In the genomic region with DNA sequence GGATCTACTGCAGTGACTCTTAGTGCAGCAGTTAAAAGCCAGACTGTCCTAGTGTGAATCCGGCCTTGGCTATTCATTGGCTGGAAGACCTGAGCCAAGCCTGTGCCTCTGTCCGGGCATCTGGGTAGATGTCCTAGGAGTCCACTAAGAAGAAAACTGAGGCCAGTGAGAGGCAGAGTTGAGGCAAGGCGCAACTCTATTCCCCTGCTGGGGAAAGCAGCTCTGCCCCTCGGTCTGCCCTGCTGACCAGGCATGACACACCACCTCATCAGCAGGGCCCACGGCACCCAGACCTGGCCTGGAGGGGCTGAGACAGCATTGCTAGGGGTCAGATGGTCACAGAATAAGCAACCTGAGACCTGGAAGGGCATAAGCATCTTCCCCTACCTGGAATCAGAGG, we compare ENCODE assay signal across 18 cellular contexts. TPM values are rescaled to one million over a fixed set of nuclear protein-coding genes. Genes with fewer than 3 reads are reported as not detected.
DNase-seq lines count a peak whose midpoint lies in the region; ATAC-seq and TF ChIP-seq lines count a peak whose summit lies in the region.
"Had no signal": no experiment of that assay in that cellular context is flagged by ENCODE, and none has a peak within 500 bp of the region (broad histone marks: within the 10 kb centered on the region; RNA-seq: fewer than 3 reads in every experiment).

No MANE protein-coding gene starts in this region.

- no peak for TF ChIP-seq CTCF in HEK293 (tag by site-specific recombination; IDR thresholded peaks at IDR 0.05)
- no peak for TF ChIP-seq CTCF in Panc1 (IDR thresholded peaks at IDR 0.05)
- TF ChIP-seq CTCF in esophagus squamous epithelium (IDR thresholded peaks at IDR 0.05): no peak
- no peak for TF ChIP-seq CTCF in uterus (IDR thresholded peaks at IDR 0.05)

- H3K27me3 ChIP-seq in Panc1 (ENCODE audit: control insufficient read depth, insufficient read depth, low read length): no peaks in the 10 kb centered on the region
- peaks cover 0 to 14% (median 0%) of the 10 kb centered on the region in 4 donors for H3K27me3 ChIP-seq in esophagus squamous epithelium
- no peaks in the 10 kb centered on the region for H3K27me3 ChIP-seq in uterus
- H3K27me3 ChIP-seq in mesenchymal stem cell (ENCODE audit: control insufficient read depth in 1 of 2, insufficient read depth in 1 of 2, low read length in 2 of 2): peaks cover 6 to 8% of the 10 kb centered on the region in 2 experiments
- H3K27me3 ChIP-seq: heart left ventricle had no signal

- POLR2A ChIA-PET in HEK293 (lab: Yijun Ruan, JAX) (no interaction called here), Panc1 (lab: Charles Lee) (no interaction called here)

- no peak overlapping the region for H2AFZ ChIP-seq in mesenchymal stem cell (ENCODE audit: low read depth, low read length)

- 0 out of 2 replicates have a peak, but pooled peaks have one; percentile 28 for ATAC-seq in Panc1

- H3K4me1 ChIP-seq in HEK293 (ENCODE audit: control insufficient read depth, insufficient read depth, low read length) (no peaks in the 10 kb centered on the region; the same call in 1 of the 2 replicates), Panc1 (ENCODE audit: control insufficient read depth, insufficient read depth, low read length) (peaks cover 9% of the 10 kb centered on the region), esophagus squamous epithelium (peaks cover 0 to 7% (median 0%) of the 10 kb centered on the region in 3 donors), uterus (peaks cover 0 to 6% of the 10 kb centered on the region in 2 donors), mesenchymal stem cell (ENCODE audit: control insufficient read depth, insufficient read depth, low read depth, low read length) (peaks cover 2% of the 10 kb centered on the region)
- H3K4me1 ChIP-seq: heart left ventricle, prostate gland had no signal

- H3K9me3 ChIP-seq in HEK293 (ENCODE audit: control insufficient read depth, insufficient read depth, low read depth, low read length) (no peaks in the 10 kb centered on the region), Panc1 (ENCODE audit: control insufficient read depth, insufficient read depth, low read depth, low read length) (no peaks in the 10 kb centered on the region), esophagus squamous epithelium (no peaks in the 10 kb centered on the region), uterus (no peaks in the 10 kb centered on the region), mesenchymal stem cell (ENCODE audit: control insufficient read depth, low read length) (no peaks in the 10 kb centered on the region)
- H3K9me3 ChIP-seq: heart left ventricle, prostate gland had no signal

- H4K8ac ChIP-seq in mesenchymal stem cell (ENCODE audit: low read length): no peak overlapping the region

- DNase-seq in Panc1 (ENCODE audit: low read depth, low spot score): no peak
- no peak for DNase-seq in esophagus squamous epithelium (lab: John Stamatoyannopoulos, UW)
- DNase-seq in uterus: no peak
- no peak for DNase-seq in AG08396 (ENCODE audit: low spot score)
- DNase-seq in GOT3 (lab: John Stamatoyannopoulos, UW): no peak
- no peak for DNase-seq in mesenchymal stem cell
- DNase-seq: activated CD8-positive, alpha-beta memory T cell treated with anti-CD3 and anti-CD28 coated beads, Interleukin-2, amount 50 U/mL, for 48 hours; CD4-positive, alpha-beta T cell; DMS153; HFFc6; KBM-7; NCI-H1694 treated with DMSO at 0.1 percent for 48 hours; NCI-H526 treated with DMSO at 0.1 percent for 48 hours; SW 1271 had no signal

- H3K9ac ChIP-seq in mesenchymal stem cell (ENCODE audit: low read length): no peak overlapping the region

- in situ Hi-C loops in Panc1 (cut with HindIII; ENCODE audit: low pct_unique_long_range_greater_than_20kb, low sequenced_read_pairs): no loop called here

- H3K4me2 ChIP-seq in mesenchymal stem cell (ENCODE audit: low read length, poor library complexity, severe bottlenecking): no peak overlapping the region

- no TSS peak for BruUV-seq in Panc1 (replicated peaks; lab: Mats Ljungman, UMichigan)

- no peak overlapping the region for H4K91ac ChIP-seq in mesenchymal stem cell (ENCODE audit: low read length)

- no peak overlapping the region for H2BK12ac ChIP-seq in mesenchymal stem cell (ENCODE audit: low read length in 2 of 2)

- H2BK5ac ChIP-seq in mesenchymal stem cell (ENCODE audit: low read depth, low read length, poor library complexity, severe bottlenecking): no peak overlapping the region

- CTCF ChIA-PET in HEK293 (lab: Yijun Ruan, JAX) (interaction anchor here (0.6 to 2.6 kb wide), 2 partner anchors 16 to 154 kb away, joined by 4 to 18 read pairs; no protein-coding TSS in a partner anchor), Panc1 (lab: Charles Lee) (no interaction called here)

- H3K4me3 ChIP-seq in HEK293 (ENCODE audit: low read depth, low read length) (no peak overlapping the region), Panc1 (ENCODE audit: low read depth in 2 of 2, low read length in 2 of 2) (no peak overlapping the region), esophagus squamous epithelium (peak overlapping the region in 1 of 4 donors; percentile 43), uterus (no peak overlapping the region), mesenchymal stem cell (ENCODE audit: insufficient read depth in 1 of 2, low read depth in 1 of 2, low read length in 2 of 2) (peak overlapping the region in 1 of 2 experiments; percentile 57)
- H3K4me3 ChIP-seq: prostate gland, skin epidermis had no signal

- WGBS in esophagus squamous epithelium, 2 donors: 40 to 76% methylated on average over 2 to 3 of the region's 5 CpGs
- 88% methylated on average over 5 of the region's 5 CpGs for WGBS in mesenchymal stem cell

- H3K79me1 ChIP-seq in mesenchymal stem cell (replicated peaks; ENCODE audit: low read length, poor library complexity, severe bottlenecking): no peaks in the 10 kb centered on the region

- H3K27ac ChIP-seq in HEK293 (ENCODE audit: extremely low read depth, low read depth, low read length) (no peak overlapping the region), Panc1 (ENCODE audit: low read length) (no peak overlapping the region), esophagus squamous epithelium (peak overlapping the region in 3 of 4 donors; percentile 52 to 77 (median 64)), uterus (peak overlapping the region; percentile 9 to 19), mesenchymal stem cell (ENCODE audit: low read length, poor library complexity, severe bottlenecking) (no peak overlapping the region)
- H3K27ac ChIP-seq: heart left ventricle, prostate gland, skin epidermis had no signal

- no peak overlapping the region for H3K14ac ChIP-seq in mesenchymal stem cell (ENCODE audit: low read length in 2 of 2)

- H3K18ac ChIP-seq in mesenchymal stem cell (ENCODE audit: low read depth in 1 of 2, low read length in 2 of 2): no peak overlapping the region

- H2BK120ac ChIP-seq in mesenchymal stem cell (ENCODE audit: low read depth, low read length): no peak overlapping the region

- no peak overlapping the region for H3K23ac ChIP-seq in mesenchymal stem cell (ENCODE audit: low read length in 2 of 2)

- no peak overlapping the region for H3K4ac ChIP-seq in mesenchymal stem cell (ENCODE audit: low read depth in 1 of 2, low read length in 2 of 2)

- TF ChIP-seq POLR2A in esophagus squamous epithelium (IDR thresholded peaks at IDR 0.05) (no peak), uterus (IDR thresholded peaks at IDR 0.05) (no peak)

- no peak overlapping the region for H2AK5ac ChIP-seq in mesenchymal stem cell (ENCODE audit: low read length, severe bottlenecking)

- H3K36me3 ChIP-seq in HEK293 (ENCODE audit: control insufficient read depth in 2 of 2, insufficient read depth in 1 of 2, low read length in 2 of 2) (no peaks in the 10 kb centered on the region; a peak in 1 of 3 replicates), Panc1 (ENCODE audit: control insufficient read depth, insufficient read depth, low read length) (no peaks in the 10 kb centered on the region), esophagus squamous epithelium (no peaks in the 10 kb centered on the region), uterus (no peaks in the 10 kb centered on the region), mesenchymal stem cell (ENCODE audit: control insufficient read depth in 1 of 2, insufficient read depth in 2 of 2, low read depth in 1 of 2, low read length in 2 of 2) (no peaks in the 10 kb centered on the region)
- H3K36me3 ChIP-seq: heart left ventricle, prostate gland had no signal

- H2BK15ac ChIP-seq in mesenchymal stem cell (ENCODE audit: low read depth, poor library complexity, severe bottlenecking): no peak overlapping the region

- intact Hi-C loops in Panc1 (cut with micrococcal nuclease; ENCODE audit: unreplicated experiment): no loop called here
- intact Hi-C loops in esophagus squamous epithelium (cut with DNase I): no loop called here
- intact Hi-C loops in uterus (cut with DNase I; ENCODE audit: low total_unique reads): no loop called here

TF ChIP-seq in HEK293, 187 proteins besides CTCF, POLR2A, EP300 and RAD21:
- TF ChIP-seq ZBTB20 (tag by site-specific recombination; IDR thresholded peaks at IDR 0.05) (peak; percentile 74), ZNF274 (IDR thresholded peaks at IDR 0.05; ENCODE audit: low read length) (no peak), ZNF274 (tag by site-specific recombination; IDR thresholded peaks at IDR 0.05; ENCODE audit: borderline replicate concordance) (no peak)

RNA-seq across cellular contexts. Expression of a gene that starts 46.7 kb away (rescaled TPM):
- total RNA-seq in Panc1 (2021; ENCODE audit: unreplicated experiment) (95.0 TPM), esophagus squamous epithelium (10 to 100 TPM; 31.0 to 49.3 (median 35.3) TPM), uterus (100 to 1,000 TPM in 1 of 4 donors, 10 to 100 TPM in 3; 27.4 to 117 (median 54.2) TPM)
- polyA plus RNA-seq in Panc1 (2012; ENCODE audit: insufficient read length): 41.2 TPM
- polyA plus RNA-seq in mesenchymal stem cell (2013, experiment 1 of 2): 12.5 TPM
- 12.4 TPM for polyA plus RNA-seq in mesenchymal stem cell (2013, experiment 2 of 2)

Comparison
In these comparisons a context has a peak if more than half of its experiments do, and no peak if none do; other contexts are left out.
1. H3K27ac ChIP-seq: peak in esophagus squamous epithelium (3 of 4) and uterus (2 of 2); none in HEK293 (single experiment), Panc1 (single experiment) and mesenchymal stem cell (single experiment).